8 cellular contexts compared by ENCODE assay signal in genomic region chr6:41638801-41639555, GRCh38. TPM values are rescaled to one million over a fixed set of nuclear protein-coding genes. Genes with fewer than 3 reads are reported as not detected.
DNase-seq lines count a peak whose midpoint lies in the region; ATAC-seq and TF ChIP-seq lines count a peak whose summit lies in the region.

No MANE protein-coding gene starts in this region.

- peaks cover 0 to 6% of the 10 kb centered on the region in 2 donors for H3K4me1 ChIP-seq in uterus

- intact Hi-C loops in uterus (cut with DNase I; ENCODE audit: low total_unique reads): no loop called here

- DNase-seq in activated naive CD8-positive, alpha-beta T cell treated with anti-CD3 and anti-CD28 coated beads, Interleukin-2, amount 50 U/mL, for 24 hours: no peak
- peak; percentile 10 for DNase-seq in fibroblast of gingiva (ENCODE audit: low read depth)
- DNase-seq in naive thymus-derived CD8-positive, alpha-beta T cell: peak in 1 of 10 donors; percentile 62
- peak in 1 of 2 donors; percentile 39 for DNase-seq in uterus
- no peak for DNase-seq in EL
- no peak for DNase-seq in DMS53 (lab: John Stamatoyannopoulos, UW)

- POLR2A ChIA-PET in naive thymus-derived CD8-positive, alpha-beta T cell (lab: Charles Lee): no interaction called here

- no peak overlapping the region for H3K27ac Mint-ChIP-seq in activated naive CD8-positive, alpha-beta T cell
- H3K27ac Mint-ChIP-seq in activated naive CD8-positive, alpha-beta T cell treated with anti-CD3 and anti-CD28 coated beads, Interleukin-2, amount 50 U/mL, for 24 hours: no peak overlapping the region
- H3K27ac Mint-ChIP-seq in naive thymus-derived CD8-positive, alpha-beta T cell: peak overlapping the region in 1 of 10 donors; percentile 40

- H3K36me3 ChIP-seq in uterus: no peaks in the 10 kb centered on the region

- TF ChIP-seq CTCF in uterus (IDR thresholded peaks at IDR 0.05): no peak

- ATAC-seq in activated naive CD8-positive, alpha-beta T cell treated with anti-CD3 and anti-CD28 coated beads, Interleukin-2, amount 50 U/mL, for 24 hours: no peak
- ATAC-seq in naive thymus-derived CD8-positive, alpha-beta T cell: no peak
- no peak for ATAC-seq in HG02981 (IDR thresholded peaks at IDR 0.05; ENCODE audit: unreplicated experiment)

- no peaks in the 10 kb centered on the region for H3K27me3 ChIP-seq in uterus

- peak overlapping the region; percentile 47 for H3K4me3 Mint-ChIP-seq in activated naive CD8-positive, alpha-beta T cell
- H3K4me3 Mint-ChIP-seq in activated naive CD8-positive, alpha-beta T cell treated with anti-CD3 and anti-CD28 coated beads, Interleukin-2, amount 50 U/mL, for 24 hours: no peak overlapping the region
- peak overlapping the region in 7 of 10 donors; percentile 30 to 69 (median 43) for H3K4me3 Mint-ChIP-seq in naive thymus-derived CD8-positive, alpha-beta T cell

- H3K36me3 Mint-ChIP-seq in activated naive CD8-positive, alpha-beta T cell: no peaks in the 10 kb centered on the region
- H3K36me3 Mint-ChIP-seq in activated naive CD8-positive, alpha-beta T cell treated with anti-CD3 and anti-CD28 coated beads, Interleukin-2, amount 50 U/mL, for 24 hours (ENCODE audit: low read depth): no peaks in the 10 kb centered on the region
- peaks cover 0 to 3% (median 0%) of the 10 kb centered on the region in 3 donors for H3K36me3 Mint-ChIP-seq in naive thymus-derived CD8-positive, alpha-beta T cell

- peak overlapping the region; percentile 7 to 43 for H3K4me3 ChIP-seq in uterus

- peaks cover 16% of the 10 kb centered on the region for H3K4me1 Mint-ChIP-seq in activated naive CD8-positive, alpha-beta T cell (ENCODE audit: low read depth)
- H3K4me1 Mint-ChIP-seq in activated naive CD8-positive, alpha-beta T cell treated with anti-CD3 and anti-CD28 coated beads, Interleukin-2, amount 50 U/mL, for 24 hours: peaks cover 5% of the 10 kb centered on the region
- H3K4me1 Mint-ChIP-seq in naive thymus-derived CD8-positive, alpha-beta T cell: peaks cover 3 to 13% (median 9%) of the 10 kb centered on the region in 4 donors

- H3K27me3 Mint-ChIP-seq in activated naive CD8-positive, alpha-beta T cell: peaks cover 21% of the 10 kb centered on the region
- peaks cover 52% of the 10 kb centered on the region for H3K27me3 Mint-ChIP-seq in activated naive CD8-positive, alpha-beta T cell treated with anti-CD3 and anti-CD28 coated beads, Interleukin-2, amount 50 U/mL, for 24 hours
- H3K27me3 Mint-ChIP-seq in naive thymus-derived CD8-positive, alpha-beta T cell: peaks cover 29 to 77% (median 48%) of the 10 kb centered on the region in 5 donors

- no peak for TF ChIP-seq POLR2A in uterus (IDR thresholded peaks at IDR 0.05)

- H3K27ac ChIP-seq in uterus: peak overlapping the region in 1 of 2 donors; percentile 51

- H3K9me3 Mint-ChIP-seq in activated naive CD8-positive, alpha-beta T cell (ENCODE audit: low read depth): no peaks in the 10 kb centered on the region
- no peaks in the 10 kb centered on the region for H3K9me3 Mint-ChIP-seq in activated naive CD8-positive, alpha-beta T cell treated with anti-CD3 and anti-CD28 coated beads, Interleukin-2, amount 50 U/mL, for 24 hours
- peaks cover 0 to 2% (median 0%) of the 10 kb centered on the region in 9 donors for H3K9me3 Mint-ChIP-seq in naive thymus-derived CD8-positive, alpha-beta T cell

- no peaks in the 10 kb centered on the region for H3K9me3 ChIP-seq in uterus

RNA-seq across cellular contexts. Expression of gene MDFI, which starts 0.7 kb away (rescaled TPM):
- total RNA-seq in naive thymus-derived CD8-positive, alpha-beta T cell: not detected
- not detected for polyA plus RNA-seq in naive thymus-derived CD8-positive, alpha-beta T cell
- total RNA-seq in uterus: 10 to 100 TPM; 14.4 to 80.0 (median 23.4) TPM

Comparison
In these comparisons a context has a peak if more than half of its experiments do, and no peak if none do; other contexts are left out.
1. RNA of gene MDFI, which starts 0.7 kb away (total RNA-seq): 14.4 to 80.0 TPM in uterus; not detected in naive thymus-derived CD8-positive, alpha-beta T cell; every median in the first group is over 10 times any median in the second.